2 cellular contexts compared by ENCODE assay signal in the genomic region with DNA sequence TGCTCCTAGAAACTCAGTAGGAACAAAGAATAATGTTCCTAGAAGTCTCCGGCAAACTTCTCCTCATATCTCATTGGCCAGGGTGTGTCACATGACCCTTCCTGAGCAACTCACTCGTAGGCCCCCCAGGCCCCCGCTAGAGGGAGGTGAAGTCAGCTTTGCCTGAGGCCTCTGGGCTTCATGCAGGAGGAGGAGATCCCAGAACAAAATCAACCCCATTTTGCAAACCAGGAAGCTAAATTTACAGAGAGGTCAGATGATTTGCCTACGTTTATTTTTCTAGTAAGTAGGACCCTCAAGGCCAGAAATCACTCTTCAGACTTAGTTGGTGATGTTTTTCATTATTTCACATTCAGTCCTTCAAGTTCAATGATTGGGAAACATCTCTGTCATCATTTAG.
TF ChIP-seq lines count a peak whose summit lies in the region.

No MANE protein-coding gene starts in this region.

TF ChIP-seq in IMR-90, 13 proteins besides CTCF, POLR2A, EP300 and RAD21:
- TF ChIP-seq USF2 (IDR thresholded peaks at IDR 0.05; ENCODE audit: low read depth, low read length), result peak; percentile 5; the same call in 1 of the 2 replicates
- TF ChIP-seq RFX5 (IDR thresholded peaks at IDR 0.05; ENCODE audit: low read depth, low read length), result no peak
TF ChIP-seq in IMR-90: peak in this region for 1.

TF ChIP-seq in WTC11, 78 proteins besides CTCF, POLR2A, EP300 and RAD21:
- no peak for TF ChIP-seq FOXP4 (CRISPR knock-in tag; IDR thresholded peaks at IDR 0.05)
- peak; percentile 90 for TF ChIP-seq USF2 (CRISPR knock-in tag; IDR thresholded peaks at IDR 0.05)
- TF ChIP-seq, protein P1, sequence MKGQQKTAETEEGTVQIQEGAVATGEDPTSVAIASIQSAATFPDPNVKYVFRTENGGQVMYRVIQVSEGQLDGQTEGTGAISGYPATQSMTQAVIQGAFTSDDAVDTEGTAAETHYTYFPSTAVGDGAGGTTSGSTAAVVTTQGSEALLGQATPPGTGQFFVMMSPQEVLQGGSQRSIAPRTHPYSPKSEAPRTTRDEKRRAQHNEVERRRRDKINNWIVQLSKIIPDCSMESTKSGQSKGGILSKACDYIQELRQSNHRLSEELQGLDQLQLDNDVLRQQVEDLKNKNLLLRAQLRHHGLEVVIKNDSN (CRISPR knock-in tag; IDR thresholded peaks at IDR 0.05), result peak; percentile 85
- TF ChIP-seq NFYB (CRISPR knock-in tag; conservative IDR thresholded peaks at IDR 0.05; ENCODE audit: low read depth), result 0 out of 2 replicates have a peak, but pooled peaks have one; percentile 32
- TF ChIP-seq, protein P2, sequence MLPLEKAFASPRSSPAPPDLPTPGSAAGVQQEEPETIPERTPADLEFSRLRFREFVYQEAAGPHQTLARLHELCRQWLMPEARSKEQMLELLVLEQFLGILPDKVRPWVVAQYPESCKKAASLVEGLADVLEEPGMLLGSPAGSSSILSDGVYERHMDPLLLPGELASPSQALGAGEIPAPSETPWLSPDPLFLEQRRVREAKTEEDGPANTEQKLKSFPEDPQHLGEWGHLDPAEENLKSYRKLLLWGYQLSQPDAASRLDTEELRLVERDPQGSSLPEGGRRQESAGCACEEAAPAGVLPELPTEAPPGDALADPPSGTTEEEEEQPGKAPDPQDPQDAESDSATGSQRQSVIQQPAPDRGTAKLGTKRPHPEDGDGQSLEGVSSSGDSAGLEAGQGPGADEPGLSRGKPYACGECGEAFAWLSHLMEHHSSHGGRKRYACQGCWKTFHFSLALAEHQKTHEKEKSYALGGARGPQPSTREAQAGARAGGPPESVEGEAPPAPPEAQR (CRISPR knock-in tag; IDR thresholded peaks at IDR 0.05), result no peak
